Comparison of ENCODE assay signal across 10 cellular contexts in genomic region chr5:77133061-77133758, GRCh38. TPM values are rescaled to one million over a fixed set of nuclear protein-coding genes. Genes with fewer than 3 reads are reported as not detected.
DNase-seq lines count a peak whose midpoint lies in the region; ATAC-seq and TF ChIP-seq lines count a peak whose summit lies in the region.
"Had no signal": no experiment of that assay in that cellular context is flagged by ENCODE, and none has a peak within 500 bp of the region (broad histone marks: within the 10 kb centered on the region; RNA-seq: fewer than 3 reads in every experiment).

No MANE protein-coding gene starts in this region.

- peak; percentile 41 for DNase-seq in NCI-H1694 (lab: John Stamatoyannopoulos, UW)
- DNase-seq in cerebellum (ENCODE audit: low spot score), result peak; percentile 54
- peak; percentile 71 for DNase-seq in lung (ENCODE audit: low spot score)
- no peak for DNase-seq in activated CD4-positive, alpha-beta T cell treated with anti-CD3 and anti-CD28 coated beads, Interleukin-2, amount 10 ng/mL, durations not matched to agents 7 days and 5 days
- no peak for DNase-seq in NCI-H2227 treated with DMSO at 0.1 percent for 48 hours (lab: John Stamatoyannopoulos, UW)
- DNase-seq: KBM-7 had no signal

- H3K4me3 Mint-ChIP-seq in activated CD4-positive, alpha-beta T cell treated with anti-CD3 and anti-CD28 coated beads, Interleukin-2, amount 10 ng/mL, durations not matched to agents 7 days and 5 days, result no peak overlapping the region
- H3K4me3 Mint-ChIP-seq: activated naive CD8-positive, alpha-beta T cell had no signal

- POLR2A ChIA-PET in activated CD4-positive, alpha-beta T cell treated with anti-CD3 and anti-CD28 coated beads, Interleukin-2, amount 10 ng/mL, durations not matched to agents 7 days and 5 days (lab: Charles Lee), result no interaction called here

- ATAC-seq in lung (ENCODE audit: insufficient read depth, low FRiP score) (peak; percentile 88), HG02759 (IDR thresholded peaks at IDR 0.05; ENCODE audit: unreplicated experiment) (no peak), HG03196 (IDR thresholded peaks at IDR 0.05; ENCODE audit: unreplicated experiment) (no peak)

- CTCF ChIA-PET in activated CD4-positive, alpha-beta T cell treated with anti-CD3 and anti-CD28 coated beads, Interleukin-2, amount 10 ng/mL, durations not matched to agents 7 days and 5 days (lab: Charles Lee), result no interaction called here

- no peaks in the 10 kb centered on the region for H3K9me3 Mint-ChIP-seq in activated CD4-positive, alpha-beta T cell treated with anti-CD3 and anti-CD28 coated beads, Interleukin-2, amount 10 ng/mL, durations not matched to agents 7 days and 5 days

- no peak overlapping the region for H2AFZ ChIP-seq in ACC112 (ENCODE audit: low read length, unreplicated experiment)

- no peak for TF ChIP-seq CTCF in lung (IDR thresholded peaks at IDR 0.05; ENCODE audit: control extremely low read depth, extremely low read depth)

- peaks cover 14% of the 10 kb centered on the region for H3K4me1 ChIP-seq in ACC112 (ENCODE audit: control insufficient read depth, insufficient read depth, low read length, unreplicated experiment)
- H3K4me1 ChIP-seq in lung (ENCODE audit: control insufficient read depth in 2 of 2, insufficient read depth in 2 of 2, low read length in 2 of 2), result peaks cover 2 to 3% of the 10 kb centered on the region in 2 donors

- H3K4me3 ChIP-seq in ACC112 (ENCODE audit: low read depth, low read length), result no peak overlapping the region
- no peak overlapping the region for H3K4me3 ChIP-seq in lung

- H3K27me3 ChIP-seq in ACC112 (ENCODE audit: insufficient read depth, low read length) (peaks cover 51% of the 10 kb centered on the region), lung (ENCODE audit: control insufficient read depth, insufficient read depth) (no peaks in the 10 kb centered on the region)

- H3K9me3 ChIP-seq in lung (ENCODE audit: control insufficient read depth in 2 of 2, insufficient read depth in 1 of 2, low read length in 1 of 2), result no peaks in the 10 kb centered on the region

- peaks cover 4% of the 10 kb centered on the region for H3K4me1 Mint-ChIP-seq in activated CD4-positive, alpha-beta T cell treated with anti-CD3 and anti-CD28 coated beads, Interleukin-2, amount 10 ng/mL, durations not matched to agents 7 days and 5 days

- peak overlapping the region; percentile 11; the same call in 1 of the 2 replicates for H3K27ac ChIP-seq in ACC112 (ENCODE audit: low read depth, low read length)
- no peak overlapping the region for H3K27ac ChIP-seq in lung (ENCODE audit: low read depth in 1 of 2, low read length in 1 of 2)

- no peaks in the 10 kb centered on the region for H3K36me3 Mint-ChIP-seq in activated CD4-positive, alpha-beta T cell treated with anti-CD3 and anti-CD28 coated beads, Interleukin-2, amount 10 ng/mL, durations not matched to agents 7 days and 5 days (ENCODE audit: low read depth)

- no peaks in the 10 kb centered on the region for H3K79me2 ChIP-seq in ACC112 (ENCODE audit: control insufficient read depth, insufficient read depth, low read length, unreplicated experiment)

- no peak overlapping the region for H3K27ac Mint-ChIP-seq in activated CD4-positive, alpha-beta T cell treated with anti-CD3 and anti-CD28 coated beads, Interleukin-2, amount 10 ng/mL, durations not matched to agents 7 days and 5 days
- H3K27ac Mint-ChIP-seq: activated naive CD8-positive, alpha-beta T cell had no signal

- no peaks in the 10 kb centered on the region for H3K36me3 ChIP-seq in ACC112 (ENCODE audit: insufficient read depth, low read length)
- peaks cover 0 to 1% of the 10 kb centered on the region in 2 donors for H3K36me3 ChIP-seq in lung (ENCODE audit: control insufficient read depth in 2 of 2, insufficient read depth in 2 of 2, low read length in 2 of 2)

- WGBS in lung, 2 donors, result 65 to 79% methylated on average over 1 of the region's 1 CpG

- peaks cover 7% of the 10 kb centered on the region for H3K27me3 Mint-ChIP-seq in activated CD4-positive, alpha-beta T cell treated with anti-CD3 and anti-CD28 coated beads, Interleukin-2, amount 10 ng/mL, durations not matched to agents 7 days and 5 days
- H3K27me3 Mint-ChIP-seq: activated naive CD8-positive, alpha-beta T cell had no signal

RNA-seq across cellular contexts. Expression of gene ZBED3, which starts 46.1 kb away (rescaled TPM):
- total RNA-seq in cerebellum, result 3.7 TPM
- total RNA-seq in lung, result 10 to 100 TPM in 1 of 2 donors, 1 to 10 TPM in 1; 5.9 to 17.1 TPM
- polyA plus RNA-seq in lung, result 1 to 10 TPM; 1.8 to 4.7 TPM
- under 1 TPM; 0.47 to 0.71 TPM for total RNA-seq in activated CD4-positive, alpha-beta T cell treated with anti-CD3 and anti-CD28 coated beads, Interleukin-2, amount 10 ng/mL, durations not matched to agents 7 days and 5 days

Comparison
In these comparisons a context has a peak if more than half of its experiments do, and no peak if none do; other contexts are left out.
1. DNase-seq: peak in NCI-H1694 (single experiment), cerebellum (single experiment) and lung (single experiment); none in activated CD4-positive, alpha-beta T cell treated with anti-CD3 and anti-CD28 coated beads, Interleukin-2, amount 10 ng/mL, durations not matched to agents 7 days and 5 days (single experiment) and NCI-H2227 treated with DMSO at 0.1 percent for 48 hours (single experiment).